ENCODE assay signal across 11 cellular contexts in genomic region chr2:219453691-219454131, GRCh38. TPM values are rescaled to one million over a fixed set of nuclear protein-coding genes. Genes with fewer than 3 reads are reported as not detected.
DNase-seq lines count a peak whose midpoint lies in the region; ATAC-seq and TF ChIP-seq lines count a peak whose summit lies in the region.
"Had no signal": no experiment of that assay in that cellular context is flagged by ENCODE, and none has a peak within 500 bp of the region (broad histone marks: within the 10 kb centered on the region; RNA-seq: fewer than 3 reads in every experiment).

No MANE protein-coding gene starts in this region.

- no peak overlapping the region for H3K4ac ChIP-seq in mesendoderm (ENCODE audit: low read depth, low read length)

- no peak overlapping the region for H4K8ac ChIP-seq in mesendoderm (ENCODE audit: low read depth, low read length)

- H3K4me1 ChIP-seq in mesendoderm (ENCODE audit: control insufficient read depth, low read depth, low read length), result peaks cover 6% of the 10 kb centered on the region

- H2BK5ac ChIP-seq in mesendoderm (ENCODE audit: low read length), result peak overlapping the region; percentile 18

- H2BK15ac ChIP-seq in mesendoderm (replicated peaks; ENCODE audit: low read depth), result no peak overlapping the region

- H3K27ac Mint-ChIP-seq in activated CD4-positive, alpha-beta T cell treated with anti-CD3 and anti-CD28 coated beads, Interleukin-2, amount 10 ng/mL, durations not matched to agents 7 days and 5 days, result no peak overlapping the region
- H3K27ac Mint-ChIP-seq in activated CD8-positive, alpha-beta T cell treated with anti-CD3 and anti-CD28 coated beads for 36 hours, result no peak overlapping the region
- H3K27ac Mint-ChIP-seq: activated naive CD4-positive, alpha-beta T cell treated with anti-CD3 and anti-CD28 coated beads, Interleukin-2, amount 50 U/mL, for 24 hours; CD4-positive, CD25-positive, alpha-beta regulatory T cell; naive B cell had no signal

- H3K4me3 ChIP-seq in mesendoderm (ENCODE audit: low read length), result no peak overlapping the region

- H3K27me3 Mint-ChIP-seq in activated CD4-positive, alpha-beta T cell treated with anti-CD3 and anti-CD28 coated beads, Interleukin-2, amount 10 ng/mL, durations not matched to agents 7 days and 5 days, result peaks cover 13% of the 10 kb centered on the region
- H3K27me3 Mint-ChIP-seq in activated CD8-positive, alpha-beta T cell treated with anti-CD3 and anti-CD28 coated beads for 36 hours, result peaks cover 8% of the 10 kb centered on the region
- H3K27me3 Mint-ChIP-seq in activated T-cell treated with anti-CD3 and anti-CD28 coated beads, Interleukin-2, amount 50 U/mL, for 4 hours (ENCODE audit: low read depth), result peaks cover 20% of the 10 kb centered on the region

- peak overlapping the region; percentile 7 for H3K4me2 ChIP-seq in mesendoderm (ENCODE audit: low read length)

- no peaks in the 10 kb centered on the region for H3K79me1 ChIP-seq in mesendoderm (ENCODE audit: low read length)

- no peak overlapping the region for H2BK120ac ChIP-seq in mesendoderm (ENCODE audit: low read depth, low read length)

- WGBS in mesendoderm (ENCODE audit: extremely low coverage, insufficient coverage, low lambda C conversion rate), result no CpG with 5 or more reads among the region's 4 CpGs

- no peaks in the 10 kb centered on the region for H3K79me2 ChIP-seq in mesendoderm (ENCODE audit: control insufficient read depth, insufficient read depth, low read length)

- intact Hi-C loops in activated CD8-positive, alpha-beta T cell treated with anti-CD3 and anti-CD28 coated beads for 36 hours (cut with micrococcal nuclease), result no loop called here

- no peaks in the 10 kb centered on the region for H3K27me3 ChIP-seq in mesendoderm (ENCODE audit: insufficient read depth, low read length, poor library complexity)

- no peak overlapping the region for H2AK5ac ChIP-seq in mesendoderm (ENCODE audit: low read length)

- no peaks in the 10 kb centered on the region for H3K36me3 Mint-ChIP-seq in activated CD4-positive, alpha-beta T cell treated with anti-CD3 and anti-CD28 coated beads, Interleukin-2, amount 10 ng/mL, durations not matched to agents 7 days and 5 days (ENCODE audit: low read depth)
- H3K36me3 Mint-ChIP-seq in activated CD8-positive, alpha-beta T cell treated with anti-CD3 and anti-CD28 coated beads for 36 hours (ENCODE audit: low read depth), result no peaks in the 10 kb centered on the region
- H3K36me3 Mint-ChIP-seq in activated T-cell treated with anti-CD3 and anti-CD28 coated beads, Interleukin-2, amount 50 U/mL, for 4 hours (ENCODE audit: insufficient read depth), result no peaks in the 10 kb centered on the region
- H3K36me3 Mint-ChIP-seq: CD4-positive, CD25-positive, alpha-beta regulatory T cell; naive B cell had no signal

- peak overlapping the region; percentile 22 for H3K9ac ChIP-seq in mesendoderm (ENCODE audit: low read length)

- DNase-seq in SHP77 (lab: John Stamatoyannopoulos, UW), result peak; percentile 54 to 60
- no peak for DNase-seq in SHP77 treated with DMSO at 0.1 percent for 48 hours (lab: John Stamatoyannopoulos, UW)
- DNase-seq in caudate nucleus (lab: John Stamatoyannopoulos, UW), result peak in 5 of 61 donors; percentile 12 to 38 (median 22)
- DNase-seq in mesendoderm, result peak; percentile 50
- DNase-seq in activated CD4-positive, alpha-beta T cell treated with anti-CD3 and anti-CD28 coated beads, Interleukin-2, amount 10 ng/mL, durations not matched to agents 7 days and 5 days, result no peak
- no peak for DNase-seq in activated CD8-positive, alpha-beta T cell treated with anti-CD3 and anti-CD28 coated beads for 36 hours
- no peak for DNase-seq in activated T-cell treated with anti-CD3 and anti-CD28 coated beads, Interleukin-2, amount 50 U/mL, for 4 hours
- DNase-seq: CD4-positive, CD25-positive, alpha-beta regulatory T cell; naive B cell had no signal

- CTCF ChIA-PET in activated CD4-positive, alpha-beta T cell treated with anti-CD3 and anti-CD28 coated beads, Interleukin-2, amount 10 ng/mL, durations not matched to agents 7 days and 5 days (lab: Charles Lee), result interaction anchor here (0.9 to 1.8 kb wide), 4 partner anchors 17 to 76 kb away, joined by 3 to 5 read pairs (median 4); no protein-coding TSS in a partner anchor
- CTCF ChIA-PET in activated CD8-positive, alpha-beta T cell treated with anti-CD3 and anti-CD28 coated beads for 36 hours (lab: Charles Lee), result interaction anchor here (0.8 to 5.1 kb wide), 4 partner anchors 23 to 76 kb away, joined by 3 to 19 read pairs (median 12); a partner anchor contains a TSS

- TF ChIP-seq CTCF in activated CD8-positive, alpha-beta T cell treated with anti-CD3 and anti-CD28 coated beads for 36 hours (IDR thresholded peaks at IDR 0.05), result no peak

- no peak overlapping the region for H4K5ac ChIP-seq in mesendoderm (ENCODE audit: low read length)

- ATAC-seq in HG03457 (IDR thresholded peaks at IDR 0.05; ENCODE audit: unreplicated experiment), result no peak
- ATAC-seq in activated CD8-positive, alpha-beta T cell treated with anti-CD3 and anti-CD28 coated beads for 36 hours, result no peak
- no peak for ATAC-seq in activated T-cell treated with anti-CD3 and anti-CD28 coated beads, Interleukin-2, amount 50 U/mL, for 4 hours

- peaks cover 10% of the 10 kb centered on the region for H3K4me1 Mint-ChIP-seq in activated CD4-positive, alpha-beta T cell treated with anti-CD3 and anti-CD28 coated beads, Interleukin-2, amount 10 ng/mL, durations not matched to agents 7 days and 5 days
- peaks cover 32% of the 10 kb centered on the region for H3K4me1 Mint-ChIP-seq in activated CD8-positive, alpha-beta T cell treated with anti-CD3 and anti-CD28 coated beads for 36 hours (ENCODE audit: low read depth)
- H3K4me1 Mint-ChIP-seq in activated T-cell treated with anti-CD3 and anti-CD28 coated beads, Interleukin-2, amount 50 U/mL, for 4 hours (ENCODE audit: low read depth), result peaks cover 5% of the 10 kb centered on the region

- H3K9me3 Mint-ChIP-seq in activated CD4-positive, alpha-beta T cell treated with anti-CD3 and anti-CD28 coated beads, Interleukin-2, amount 10 ng/mL, durations not matched to agents 7 days and 5 days, result no peaks in the 10 kb centered on the region
- no peaks in the 10 kb centered on the region for H3K9me3 Mint-ChIP-seq in activated CD8-positive, alpha-beta T cell treated with anti-CD3 and anti-CD28 coated beads for 36 hours
- H3K9me3 Mint-ChIP-seq in activated T-cell treated with anti-CD3 and anti-CD28 coated beads, Interleukin-2, amount 50 U/mL, for 4 hours, result no peaks in the 10 kb centered on the region
- H3K9me3 Mint-ChIP-seq: activated naive CD4-positive, alpha-beta T cell treated with anti-CD3 and anti-CD28 coated beads, Interleukin-2, amount 50 U/mL, for 24 hours had no signal

- peak overlapping the region; percentile 12 for H3K18ac ChIP-seq in mesendoderm (ENCODE audit: low read length)

- peak overlapping the region; percentile 57 for H3K56ac ChIP-seq in mesendoderm (ENCODE audit: low read length)

- no peaks in the 10 kb centered on the region for H3K36me3 ChIP-seq in mesendoderm (ENCODE audit: control insufficient read depth, insufficient read depth, low read length)

- H3K27ac ChIP-seq in caudate nucleus (ENCODE audit: low read depth, low read length) (peak overlapping the region; percentile 70), mesendoderm (ENCODE audit: low read depth, low read length) (peak overlapping the region; percentile 34)

- H3K4me3 Mint-ChIP-seq in activated CD4-positive, alpha-beta T cell treated with anti-CD3 and anti-CD28 coated beads, Interleukin-2, amount 10 ng/mL, durations not matched to agents 7 days and 5 days, result no peak overlapping the region
- no peak overlapping the region for H3K4me3 Mint-ChIP-seq in activated CD8-positive, alpha-beta T cell treated with anti-CD3 and anti-CD28 coated beads for 36 hours
- H3K4me3 Mint-ChIP-seq in activated T-cell treated with anti-CD3 and anti-CD28 coated beads, Interleukin-2, amount 50 U/mL, for 4 hours, result no peak overlapping the region
- H3K4me3 Mint-ChIP-seq: activated naive CD4-positive, alpha-beta T cell treated with anti-CD3 and anti-CD28 coated beads, Interleukin-2, amount 50 U/mL, for 24 hours; CD4-positive, CD25-positive, alpha-beta regulatory T cell; naive B cell had no signal

- POLR2A ChIA-PET in activated CD4-positive, alpha-beta T cell treated with anti-CD3 and anti-CD28 coated beads, Interleukin-2, amount 10 ng/mL, durations not matched to agents 7 days and 5 days (lab: Charles Lee), result no interaction called here
- POLR2A ChIA-PET in activated CD8-positive, alpha-beta T cell treated with anti-CD3 and anti-CD28 coated beads for 36 hours (lab: Charles Lee), result interaction anchor here (0.8 to 1.3 kb wide), 2 partner anchors 22 to 144 kb away, joined by 3 read pairs; partner anchors contain the start of gene STK11IP

- H3K23ac ChIP-seq in mesendoderm (ENCODE audit: low read length), result no peak overlapping the region

RNA-seq across cellular contexts. Expression of gene SPEG, which starts 19.1 kb away (rescaled TPM):
- polyA plus RNA-seq in mesendoderm (2013, experiment 1 of 2), result 6.7 TPM
- polyA plus RNA-seq in mesendoderm (2013, experiment 2 of 2), result 6.4 TPM
- 1 to 10 TPM; 2.0 to 2.6 TPM for total RNA-seq in activated CD4-positive, alpha-beta T cell treated with anti-CD3 and anti-CD28 coated beads, Interleukin-2, amount 10 ng/mL, durations not matched to agents 7 days and 5 days
- 1 to 10 TPM; 2.1 to 2.3 TPM for total RNA-seq in activated CD8-positive, alpha-beta T cell treated with anti-CD3 and anti-CD28 coated beads for 36 hours
- 1 to 10 TPM in 1 of 3 donors, under 1 TPM in 2; 0.74 to 2.1 (median 0.79) TPM for total RNA-seq in activated T-cell treated with anti-CD3 and anti-CD28 coated beads, Interleukin-2, amount 50 U/mL, for 4 hours

RNA-seq across cellular contexts. Expression of gene DES, which starts 35.5 kb away (rescaled TPM):
- polyA plus RNA-seq in mesendoderm (2013, experiment 1 of 2), result 3.5 TPM
- polyA plus RNA-seq in mesendoderm (2013, experiment 2 of 2), result 3.2 TPM
- not detected for total RNA-seq in activated CD4-positive, alpha-beta T cell treated with anti-CD3 and anti-CD28 coated beads, Interleukin-2, amount 10 ng/mL, durations not matched to agents 7 days and 5 days
- not detected for total RNA-seq in activated CD8-positive, alpha-beta T cell treated with anti-CD3 and anti-CD28 coated beads for 36 hours
- total RNA-seq in activated T-cell treated with anti-CD3 and anti-CD28 coated beads, Interleukin-2, amount 50 U/mL, for 4 hours, result under 1 TPM; 0.49 to 0.61 (median 0.58) TPM
- total RNA-seq: CD4-positive, CD25-positive, alpha-beta regulatory T cell had no signal
- polyA plus RNA-seq: CD4-positive, CD25-positive, alpha-beta regulatory T cell had no signal

RNA-seq across cellular contexts. Expression of gene GMPPA, which starts 45.0 kb away (rescaled TPM):
- polyA plus RNA-seq in mesendoderm (2013, experiment 1 of 2), result 20.4 TPM
- 20.2 TPM for polyA plus RNA-seq in mesendoderm (2013, experiment 2 of 2)
- total RNA-seq in activated CD4-positive, alpha-beta T cell treated with anti-CD3 and anti-CD28 coated beads, Interleukin-2, amount 10 ng/mL, durations not matched to agents 7 days and 5 days, result 10 to 100 TPM; 34.5 to 40.5 TPM
- 10 to 100 TPM; 32.4 to 34.2 TPM for total RNA-seq in activated CD8-positive, alpha-beta T cell treated with anti-CD3 and anti-CD28 coated beads for 36 hours
- total RNA-seq in activated T-cell treated with anti-CD3 and anti-CD28 coated beads, Interleukin-2, amount 50 U/mL, for 4 hours, result 10 to 100 TPM; 36.8 to 47.9 (median 46.7) TPM

Comparison
In these comparisons a context has a peak if more than half of its experiments do, and no peak if none do; other contexts are left out.
1. DNase-seq: peak in SHP77 (2 of 2) and mesendoderm (single experiment); none in SHP77 treated with DMSO at 0.1 percent for 48 hours (single experiment), activated CD4-positive, alpha-beta T cell treated with anti-CD3 and anti-CD28 coated beads, Interleukin-2, amount 10 ng/mL, durations not matched to agents 7 days and 5 days (single experiment), activated CD8-positive, alpha-beta T cell treated with anti-CD3 and anti-CD28 coated beads for 36 hours (single experiment) and activated T-cell treated with anti-CD3 and anti-CD28 coated beads, Interleukin-2, amount 50 U/mL, for 4 hours (single experiment).